ENCODE assay signal across 27 cellular contexts in genomic region chr1:78038071-78038470, GRCh38. TPM values are rescaled to one million over a fixed set of nuclear protein-coding genes. Genes with fewer than 3 reads are reported as not detected.
A peak's percentile ranks its signal among the peaks of the same experiment; 100 is the strongest.
DNase-seq lines count a peak whose midpoint lies in the region; ATAC-seq and TF ChIP-seq lines count a peak whose summit lies in the region.
"Had no signal": no experiment of that assay in that cellular context is flagged by ENCODE, and none has a peak within 500 bp of the region (broad histone marks: within the 10 kb centered on the region; RNA-seq: fewer than 3 reads in every experiment).

No MANE protein-coding gene starts in this region.

- H2AFZ ChIP-seq in PC-9, result no peak overlapping the region
- H2AFZ ChIP-seq: GM23338 had no signal

- no peak for ATAC-seq in gastroesophageal sphincter
- ATAC-seq in HG02884 (IDR thresholded peaks at IDR 0.05; ENCODE audit: unreplicated experiment), result no peak
- ATAC-seq: GM23338, left cardiac atrium, Right ventricle myocardium inferior had no signal

- no peak for TF ChIP-seq EP300 in gastroesophageal sphincter (IDR thresholded peaks at IDR 0.05)

- H3K4me2 ChIP-seq in PC-9, result no peak overlapping the region
- H3K4me2 ChIP-seq: GM23338 had no signal

- no peaks in the 10 kb centered on the region for H3K9me2 ChIP-seq in PC-9 (ENCODE audit: insufficient read depth)

- no TSS peak for BruUV-seq in PC-9 (replicated peaks; lab: Mats Ljungman, UMichigan)

- H3K4me1 ChIP-seq in gastroesophageal sphincter, result peaks cover 3 to 24% (median 6%) of the 10 kb centered on the region in 3 donors
- no peaks in the 10 kb centered on the region for H3K4me1 ChIP-seq in PC-9 (replicated peaks; ENCODE audit: insufficient read depth)
- H3K4me1 ChIP-seq: BE2C, tibial artery had no signal

- no peaks in the 10 kb centered on the region for H3K79me2 ChIP-seq in PC-9 (ENCODE audit: low read depth)

- POLR2A ChIA-PET in PC-9 (lab: Charles Lee; ENCODE audit: unreplicated experiment), result no interaction called here

- peak; percentile 90 for DNase-seq in DMS53 (lab: John Stamatoyannopoulos, UW)
- DNase-seq in M059J (ENCODE audit: low read depth), result peak; percentile 56
- peak; percentile 70 for DNase-seq in brain microvascular endothelial cell
- no peak for DNase-seq in germinal center (ENCODE audit: low spot score)
- DNase-seq in PC-9, result no peak
- DNase-seq in head of caudate nucleus, result no peak
- DNase-seq: activated CD4-positive, alpha-beta memory T cell treated with anti-CD3 and anti-CD28 coated beads for 36 hours; activated CD4-positive, CD25-positive, alpha-beta regulatory T cell; activated gamma-delta T cell treated with Interleukin-2 at 50 U/mL for 16 hours; BE2C; DMS79 treated with DMSO at 0.1 percent for 48 hours; left cardiac atrium; naive B cell; NCI-H1105 treated with DMSO at 0.1 percent for 48 hours; NCI-H69; nucleus accumbens; retina; spleen; stimulated activated CD4-positive, alpha-beta T cell treated with anti-CD3 and anti-CD28 coated beads, Interleukin-4, amount 100 ng/mL, for 24 hours; T1000; tibial artery had no signal

- H3K4me3 ChIP-seq in brain microvascular endothelial cell (ENCODE audit: low read depth, low read length) (no peak overlapping the region), gastroesophageal sphincter (no peak overlapping the region), PC-9 (no peak overlapping the region)
- H3K4me3 ChIP-seq: GM23338, spleen, tibial artery had no signal

- intact Hi-C loops in PC-9 (cut with micrococcal nuclease; ENCODE audit: unreplicated experiment), result no loop called here
- intact Hi-C loops in head of caudate nucleus (cut with DNase I), result no loop called here

- H3K36me3 ChIP-seq in brain microvascular endothelial cell (replicated peaks) (no peaks in the 10 kb centered on the region), gastroesophageal sphincter (no peaks in the 10 kb centered on the region), PC-9 (ENCODE audit: low read depth) (no peaks in the 10 kb centered on the region)
- H3K36me3 ChIP-seq: BE2C, spleen, tibial artery had no signal

- CTCF ChIA-PET in PC-9 (lab: Charles Lee), result no interaction called here

- TF ChIP-seq POLR2A in gastroesophageal sphincter (IDR thresholded peaks at IDR 0.05), result no peak

- H3K27me3 ChIP-seq in brain microvascular endothelial cell (replicated peaks) (no peaks in the 10 kb centered on the region), gastroesophageal sphincter (no peaks in the 10 kb centered on the region), PC-9 (ENCODE audit: insufficient read depth, low read depth) (no peaks in the 10 kb centered on the region)
- H3K27me3 ChIP-seq: BE2C, spleen, tibial artery had no signal

- in situ Hi-C loops in brain microvascular endothelial cell (cut with HindIII; ENCODE audit: low pct_ligation_motif_present, low sequenced_read_pairs), result no loop called here

- no peaks in the 10 kb centered on the region for H3F3A ChIP-seq in PC-9 (ENCODE audit: insufficient read depth, low read depth)

- H3K9me3 ChIP-seq in gastroesophageal sphincter (no peaks in the 10 kb centered on the region), PC-9 (ENCODE audit: insufficient read depth, low read depth) (no peaks in the 10 kb centered on the region)
- H3K9me3 ChIP-seq: BE2C, spleen, tibial artery had no signal

- 20% methylated on average over 2 of the region's 2 CpGs for WGBS in gastroesophageal sphincter (ENCODE audit: low coverage in 1 of 2), 2 donors

- TF ChIP-seq CTCF in brain microvascular endothelial cell (IDR thresholded peaks at IDR 0.05; ENCODE audit: low read depth, low read length, missing control alignments) (no peak), gastroesophageal sphincter (IDR thresholded peaks at IDR 0.05) (no peak), PC-9 (conservative IDR thresholded peaks at IDR 0.05) (no peak)

- H3K27ac ChIP-seq in brain microvascular endothelial cell (peak overlapping the region; percentile 57), gastroesophageal sphincter (peak overlapping the region in 3 of 4 donors; percentile 8 to 38 (median 12)), PC-9 (no peak overlapping the region)
- H3K27ac ChIP-seq: epithelial cell of prostate, spleen, tibial artery had no signal

- H4K20me1 ChIP-seq in PC-9 (ENCODE audit: insufficient read depth), result no peaks in the 10 kb centered on the region

RNA-seq across cellular contexts. Expression of gene GIPC2, which starts 7.7 kb away (rescaled TPM):
- total RNA-seq in M059J (2014; rRNA removed; shearing (Covaris generic)), result 1.0 and 1.7 TPM in 2 replicates
- 1 to 10 TPM; 2.2 to 9.0 (median 5.5) TPM for total RNA-seq in gastroesophageal sphincter
- total RNA-seq in PC-9 (2021), result 0.20 and 0.30 TPM in 2 replicates
- total RNA-seq: OCI-LY7 had no signal

RNA-seq across cellular contexts. Expression of gene DNAJB4, which starts 33.3 kb away (rescaled TPM):
- 72.1 and 75.9 TPM in 2 replicates for total RNA-seq in M059J (2014; rRNA removed; shearing (Covaris generic))
- total RNA-seq in gastroesophageal sphincter (100 to 1,000 TPM in 1 of 4 donors, 10 to 100 TPM in 3; 74.1 to 123 (median 86.0) TPM), PC-9 (2021) (35.6 and 45.5 TPM in 2 replicates)

RNA-seq across cellular contexts. Expression of gene FUBP1, which starts 59.2 kb away (rescaled TPM):
- 77.7 and 101 TPM in 2 replicates for total RNA-seq in M059J (2014; rRNA removed; shearing (Covaris generic))
- total RNA-seq in gastroesophageal sphincter, result 100 to 1,000 TPM in 1 of 4 donors, 10 to 100 TPM in 3; 46.9 to 135 (median 68.5) TPM
- total RNA-seq in PC-9 (2021), result 101 and 152 TPM in 2 replicates

Comparison
In these comparisons a context has a peak if more than half of its experiments do, and no peak if none do; other contexts are left out.
1. DNase-seq: peak in DMS53 (single experiment), M059J (single experiment) and brain microvascular endothelial cell (single experiment); none in germinal center (single experiment), PC-9 (0 of 2) and head of caudate nucleus (0 of 42).